In the genomic region with DNA sequence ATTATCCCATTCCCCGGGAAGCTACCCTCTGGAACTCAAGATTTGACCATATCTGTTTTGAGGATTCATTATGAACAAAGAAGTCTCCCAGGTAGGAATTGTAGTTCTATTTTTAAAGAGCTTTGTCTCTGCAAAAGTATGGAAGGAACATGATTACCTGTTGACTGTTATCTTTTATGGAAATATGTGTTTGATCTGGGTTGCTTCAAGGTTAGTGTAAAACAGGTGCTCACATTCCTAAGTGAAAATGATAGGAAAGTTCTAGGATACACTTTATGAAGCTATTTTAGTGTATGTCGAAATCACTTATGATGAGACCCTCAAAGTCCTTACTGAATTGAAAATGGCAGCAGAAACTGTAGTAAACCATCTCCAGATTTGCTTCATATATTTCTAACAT, we compare ENCODE assay signal across 8 cellular contexts.
"Had no signal": no experiment of that assay in that cellular context is flagged by ENCODE, and none has a peak within 500 bp of the region (broad histone marks: within the 10 kb centered on the region; RNA-seq: fewer than 3 reads in every experiment).

No MANE protein-coding gene starts in this region.

- H2AFZ ChIP-seq: GM23248 had no signal

- H3K4me1 ChIP-seq: HAP-1 had no signal

- H3K9ac ChIP-seq: GM23248, KMS-11 had no signal

- H3K4me2 ChIP-seq: KMS-11 had no signal

- H3K27ac ChIP-seq: GM23248, KMS-11 had no signal

- H3K36me3 ChIP-seq: HAP-1 had no signal

- DNase-seq: GM23248, GOT3, H7, KBM-7 had no signal

- ATAC-seq: HCT116 had no signal

- H3K4me3 ChIP-seq: GM23248, HAP-1 had no signal

- FAIRE-seq: HTR-8/SVneo had no signal

- H3K9me3 ChIP-seq: HAP-1 had no signal
